In the genomic region with DNA sequence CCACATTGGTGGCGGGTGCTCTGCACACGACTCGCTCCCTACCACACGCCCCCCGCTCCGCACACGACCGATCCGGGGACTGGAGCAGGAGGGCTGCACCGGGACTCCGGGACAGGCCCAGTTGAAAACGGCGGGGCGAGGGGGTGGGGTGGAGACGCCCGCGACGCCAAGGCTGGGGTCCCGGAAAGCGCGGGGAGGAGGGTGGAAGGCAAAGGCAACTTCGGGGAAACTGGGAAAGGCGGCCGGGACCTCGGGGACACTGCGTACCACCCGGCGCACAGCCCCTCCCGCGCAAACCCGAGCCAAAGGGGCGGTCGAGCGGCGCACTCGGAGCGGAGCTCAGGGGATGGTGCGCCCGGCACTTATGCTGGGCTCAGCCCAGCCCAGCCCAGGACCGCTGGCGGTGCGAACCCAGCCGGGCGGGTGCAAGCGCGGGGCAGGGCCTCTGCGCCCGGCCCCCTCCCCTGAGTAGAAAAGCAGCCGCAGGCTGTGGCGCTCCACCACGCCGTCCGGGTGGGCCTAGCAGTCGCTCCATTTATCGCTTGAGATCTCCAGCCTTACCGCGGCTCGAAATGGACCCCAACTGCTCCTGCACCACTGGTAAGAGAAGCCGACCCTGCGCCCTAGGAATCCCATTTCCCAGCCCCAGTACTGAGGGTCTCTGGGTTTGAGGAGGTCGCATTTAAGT, we compare ENCODE assay signal across 8 cellular contexts. TPM values are rescaled to one million over a fixed set of nuclear protein-coding genes. Genes with fewer than 3 reads are reported as not detected.
A peak's percentile ranks its signal among the peaks of the same experiment; 100 is the strongest.
DNase-seq lines count a peak whose midpoint lies in the region; ATAC-seq and TF ChIP-seq lines count a peak whose summit lies in the region.

MT1M (plus strand) TSS at position 500 of the 688 bp plus-strand sequence; CDS start at position 573, 73 bp downstream.

- H3K4me3 ChIP-seq in ectodermal cell (ENCODE audit: insufficient read depth, low read depth, low read length), result peak within 1 kb of the TSS; percentile 10
- H3K4me3 ChIP-seq in mesenchymal stem cell (ENCODE audit: insufficient read depth in 1 of 2, low read depth in 1 of 2, low read length in 2 of 2), result peak within 1 kb of the TSS; percentile 52 to 75
- no peak within 1 kb of the TSS for H3K4me3 ChIP-seq in thymus (ENCODE audit: low read length)
- no peak within 1 kb of the TSS for H3K4me3 ChIP-seq in WERI-Rb-1 (ENCODE audit: low read depth, low read length)

- H3K4me1 ChIP-seq in ectodermal cell (ENCODE audit: control insufficient read depth, insufficient read depth, low read length) (no peaks in the 10 kb centered on the region), mesenchymal stem cell (ENCODE audit: control insufficient read depth, insufficient read depth, low read depth, low read length) (peaks cover 17% of the 10 kb centered on the region), thymus (ENCODE audit: control insufficient read depth, insufficient read depth, low read length) (peaks cover 3% of the 10 kb centered on the region)

- ATAC-seq in GM21447 (IDR thresholded peaks at IDR 0.05; ENCODE audit: unreplicated experiment), result no peak

- H3K27me3 Mint-ChIP-seq in activated T-cell treated with anti-CD3 and anti-CD28 coated beads, Interleukin-2, amount 50 U/mL, for 24 hours, result peaks cover 74% of the 10 kb centered on the region

- H3K27ac ChIP-seq in ectodermal cell (ENCODE audit: insufficient read depth, low read depth, low read length, poor library complexity, severe bottlenecking), result no peak within 1 kb of the TSS
- no peak within 1 kb of the TSS for H3K27ac ChIP-seq in mesenchymal stem cell (ENCODE audit: low read length, poor library complexity, severe bottlenecking)
- no peak within 1 kb of the TSS for H3K27ac ChIP-seq in thymus (ENCODE audit: low read depth)
- no peak within 1 kb of the TSS for H3K27ac ChIP-seq in WERI-Rb-1

- no peak within 1 kb of the TSS for H4K91ac ChIP-seq in mesenchymal stem cell (ENCODE audit: low read length)

- no peaks in the 10 kb centered on the region for H3K9me3 Mint-ChIP-seq in activated T-cell treated with anti-CD3 and anti-CD28 coated beads, Interleukin-2, amount 50 U/mL, for 24 hours

- no peak for DNase-seq in activated T-cell treated with anti-CD3 and anti-CD28 coated beads, Interleukin-2, amount 50 U/mL, for 24 hours
- DNase-seq in activated T-cell treated with anti-CD3 and anti-CD28 coated beads for 4 hours (no peak), mesenchymal stem cell (peak; percentile 30), WERI-Rb-1 (no peak), dedifferentiated amniotic fluid mesenchymal stem cell (ENCODE audit: extremely low spot score) (no peak)

- H2BK120ac ChIP-seq in mesenchymal stem cell (ENCODE audit: low read depth, low read length), result no peak within 1 kb of the TSS

- peak within 1 kb of the TSS; percentile 75 for H3K9ac ChIP-seq in mesenchymal stem cell (ENCODE audit: low read length)

- H3K9me3 ChIP-seq in ectodermal cell (ENCODE audit: control insufficient read depth, low read length), result no peaks in the 10 kb centered on the region
- no peaks in the 10 kb centered on the region for H3K9me3 ChIP-seq in mesenchymal stem cell (ENCODE audit: control insufficient read depth, low read length)
- no peaks in the 10 kb centered on the region for H3K9me3 ChIP-seq in thymus (ENCODE audit: control insufficient read depth)
- no peaks in the 10 kb centered on the region for H3K9me3 ChIP-seq in WERI-Rb-1 (ENCODE audit: severe bottlenecking)

- H3K79me1 ChIP-seq in mesenchymal stem cell (replicated peaks; ENCODE audit: low read length, poor library complexity, severe bottlenecking), result no peaks in the 10 kb centered on the region

- no peak within 1 kb of the TSS for H2BK15ac ChIP-seq in mesenchymal stem cell (ENCODE audit: low read depth, poor library complexity, severe bottlenecking)

- peaks cover 19% of the 10 kb centered on the region for H3K4me1 Mint-ChIP-seq in activated T-cell treated with anti-CD3 and anti-CD28 coated beads, Interleukin-2, amount 50 U/mL, for 24 hours (ENCODE audit: low read depth)

- H3K4me3 Mint-ChIP-seq in activated T-cell treated with anti-CD3 and anti-CD28 coated beads, Interleukin-2, amount 50 U/mL, for 24 hours, result peak within 1 kb of the TSS; percentile 43

- H3K27me3 ChIP-seq in ectodermal cell (ENCODE audit: control insufficient read depth, insufficient read depth, low read length, poor library complexity, severe bottlenecking) (peaks cover 96% of the 10 kb centered on the region), mesenchymal stem cell (ENCODE audit: control insufficient read depth in 1 of 2, insufficient read depth in 1 of 2, low read length in 2 of 2) (peaks cover 10 to 53% of the 10 kb centered on the region in 2 experiments), thymus (ENCODE audit: control insufficient read depth, insufficient read depth) (peaks cover 62% of the 10 kb centered on the region), WERI-Rb-1 (ENCODE audit: insufficient read depth, low read depth, severe bottlenecking) (no peaks in the 10 kb centered on the region)

- H3K36me3 ChIP-seq in ectodermal cell (ENCODE audit: control insufficient read depth, insufficient read depth, low read length) (no peaks in the 10 kb centered on the region), mesenchymal stem cell (ENCODE audit: control insufficient read depth in 1 of 2, insufficient read depth in 2 of 2, low read depth in 1 of 2, low read length in 2 of 2) (no peaks in the 10 kb centered on the region), thymus (ENCODE audit: control insufficient read depth, insufficient read depth) (no peaks in the 10 kb centered on the region), WERI-Rb-1 (no peaks in the 10 kb centered on the region)

- peak within 1 kb of the TSS in 1 of 2 experiments; percentile 96 for H3K23ac ChIP-seq in mesenchymal stem cell (ENCODE audit: low read length in 2 of 2)

- no peak within 1 kb of the TSS for H3K4ac ChIP-seq in mesenchymal stem cell (ENCODE audit: low read depth in 1 of 2, low read length in 2 of 2)

- H2BK5ac ChIP-seq in mesenchymal stem cell (ENCODE audit: low read depth, low read length, poor library complexity, severe bottlenecking), result no peak within 1 kb of the TSS

- 1% methylated on average over 61 of the region's 61 CpGs for WGBS in ectodermal cell, 2 experiments
- WGBS in mesenchymal stem cell, result under 1% methylated on average over 44 of the region's 61 CpGs
- WGBS in thymus, result 1% methylated on average over 61 of the region's 61 CpGs

- H2AFZ ChIP-seq in mesenchymal stem cell (ENCODE audit: low read depth, low read length), result peak within 1 kb of the TSS; percentile 31

- no peak within 1 kb of the TSS for H3K14ac ChIP-seq in mesenchymal stem cell (ENCODE audit: low read length in 2 of 2)

- H3K4me2 ChIP-seq in mesenchymal stem cell (ENCODE audit: low read length, poor library complexity, severe bottlenecking), result peak within 1 kb of the TSS; percentile 80

- no peak within 1 kb of the TSS for H3K27ac Mint-ChIP-seq in activated T-cell treated with anti-CD3 and anti-CD28 coated beads, Interleukin-2, amount 50 U/mL, for 24 hours

- TF ChIP-seq CTCF in WERI-Rb-1 (IDR thresholded peaks at IDR 0.05; ENCODE audit: low read depth, low read length), result no peak

- H2BK12ac ChIP-seq in mesenchymal stem cell (ENCODE audit: low read length in 2 of 2), result no peak within 1 kb of the TSS

- no peaks in the 10 kb centered on the region for H3K36me3 Mint-ChIP-seq in activated T-cell treated with anti-CD3 and anti-CD28 coated beads, Interleukin-2, amount 50 U/mL, for 24 hours (ENCODE audit: low read depth)

- no peak within 1 kb of the TSS for H3K18ac ChIP-seq in mesenchymal stem cell (ENCODE audit: low read depth in 1 of 2, low read length in 2 of 2)

- H2AK5ac ChIP-seq in mesenchymal stem cell (ENCODE audit: low read length, severe bottlenecking), result no peak within 1 kb of the TSS

- no peak within 1 kb of the TSS for H4K8ac ChIP-seq in mesenchymal stem cell (ENCODE audit: low read length)

RNA-seq across cellular contexts. Expression of gene MT1M, which starts in this region (rescaled TPM):
- polyA plus RNA-seq in ectodermal cell (2013, experiment 1 of 4), result 0.89 TPM
- not detected for polyA plus RNA-seq in ectodermal cell (2013, experiment 2 of 4)
- polyA plus RNA-seq in ectodermal cell (2013, experiment 3 of 4), result not detected
- polyA plus RNA-seq in ectodermal cell (2013, experiment 4 of 4), result 1.4 TPM
- polyA plus RNA-seq in mesenchymal stem cell (2013, experiment 1 of 2), result 0.08 TPM
- polyA plus RNA-seq in mesenchymal stem cell (2013, experiment 2 of 2), result not detected
- 97.7 TPM for polyA plus RNA-seq in thymus

Comparison
In these comparisons a context has a peak if more than half of its experiments do, and no peak if none do; other contexts are left out.
1. H3K4me3 ChIP-seq: peak in ectodermal cell (single experiment) and mesenchymal stem cell (2 of 2); none in thymus (single experiment) and WERI-Rb-1 (single experiment).